In genomic region chr4:182938213-182938645, GRCh38 we compare ENCODE assay signal across 1 cellular context.
A peak's percentile ranks its signal among the peaks of the same experiment; 100 is the strongest.
TF ChIP-seq lines count a peak whose summit lies in the region.

No MANE protein-coding gene starts in this region.

TF ChIP-seq in H1, 55 proteins besides CTCF, POLR2A, EP300 and RAD21:
- TF ChIP-seq TEAD4 (IDR thresholded peaks at IDR 0.05; ENCODE audit: low read depth, low read length): peak; percentile 69; the same call in 1 of the 2 replicates
- no peak for TF ChIP-seq RXRA (IDR thresholded peaks at IDR 0.05; ENCODE audit: insufficient read depth, low read depth, low read length)
- TF ChIP-seq YY1 (IDR thresholded peaks at IDR 0.05; ENCODE audit: low read depth, low read length): 0 out of 2 replicates have a peak, but pooled peaks have one; percentile 19
- TF ChIP-seq CREB1 (IDR thresholded peaks at IDR 0.05): peak; percentile 37; the same call in 1 of the 2 replicates
- no peak for TF ChIP-seq USF2 (IDR thresholded peaks at IDR 0.05; ENCODE audit: low read length)
- TF ChIP-seq MAX (IDR thresholded peaks at IDR 0.05): peak; percentile 84
- TF ChIP-seq FOSL1 (IDR thresholded peaks at IDR 0.05; ENCODE audit: insufficient read depth, low read depth, low read length): no peak
- TF ChIP-seq E2F6 (IDR thresholded peaks at IDR 0.05): peak; percentile 84
